In the genomic region with DNA sequence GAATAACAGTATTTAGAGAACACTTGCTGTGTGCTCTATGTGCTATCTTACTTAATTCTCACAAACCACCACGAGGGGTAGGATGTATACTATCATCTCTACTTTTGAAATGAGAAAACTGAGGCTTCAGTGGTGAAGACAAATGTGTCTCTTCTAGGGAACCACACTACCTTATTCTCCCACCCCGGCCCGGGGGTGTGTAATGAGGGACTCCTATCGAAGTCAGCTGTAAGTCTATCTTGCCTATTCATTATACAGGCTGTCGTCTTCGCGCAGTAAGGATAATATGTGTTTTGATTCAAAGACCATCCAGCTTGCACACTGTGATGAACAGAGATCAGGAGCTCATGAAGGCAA, we compare ENCODE assay signal across 8 cellular contexts. TPM values are rescaled to one million over a fixed set of nuclear protein-coding genes. Genes with fewer than 3 reads are reported as not detected.
DNase-seq lines count a peak whose midpoint lies in the region; ATAC-seq and TF ChIP-seq lines count a peak whose summit lies in the region.

No MANE protein-coding gene starts in this region.

- peaks cover 15% of the 10 kb centered on the region for H3K36me3 ChIP-seq in iPS-18a (ENCODE audit: control insufficient read depth, low read depth, low read length)

- no peak for DNase-seq in CD14-positive monocyte (ENCODE audit: low spot score)
- DNase-seq in activated CD8-positive, alpha-beta memory T cell treated with anti-CD3 and anti-CD28 coated beads, Interleukin-2, amount 50 U/mL, for 24 hours (ENCODE audit: extremely low read depth), result peak; percentile 39
- peak; percentile 33 for DNase-seq in stimulated activated CD8-positive, alpha-beta memory T cell treated with anti-CD3 and anti-CD28 coated beads, Interleukin-12 subunit alpha, Interleukin-12 subunit beta, amount 100 ng/mL, for 24 hours (ENCODE audit: extremely low read depth)
- no peak for DNase-seq in hippocampal formation (lab: John Stamatoyannopoulos, UW)
- DNase-seq in DMS153 (lab: John Stamatoyannopoulos, UW), result no peak

- peaks cover 12% of the 10 kb centered on the region for H3K27me3 ChIP-seq in iPS-18a (ENCODE audit: control insufficient read depth, insufficient read depth, low read length)

- TF ChIP-seq CTCF in CD14-positive monocyte (IDR thresholded peaks at IDR 0.05), result no peak

- peak overlapping the region; percentile 90 for H3K4me3 ChIP-seq in iPS-18a (ENCODE audit: low read length)

- H3K27ac ChIP-seq in iPS-18a (ENCODE audit: low read length), result no peak overlapping the region

- peaks cover 4 to 7% (median 5%) of the 10 kb centered on the region in 3 donors for H3K27me3 Mint-ChIP-seq in CD14-positive monocyte (ENCODE audit: low read depth in 3 of 3)

- peaks cover 30% of the 10 kb centered on the region for H3K4me1 Mint-ChIP-seq in CD14-positive monocyte

- peaks cover 3% of the 10 kb centered on the region for H3K4me1 ChIP-seq in iPS-18a (ENCODE audit: control insufficient read depth, low read depth, low read length)

- ATAC-seq in HG02870 (IDR thresholded peaks at IDR 0.05; ENCODE audit: unreplicated experiment) (peak; percentile 23), HG03045 (IDR thresholded peaks at IDR 0.05; ENCODE audit: unreplicated experiment) (no peak)

- H3K27ac Mint-ChIP-seq in CD14-positive monocyte, result peak overlapping the region in 6 of 7 donors; percentile 38 to 86 (median 68)

- H3K4me3 Mint-ChIP-seq in CD14-positive monocyte, result peak overlapping the region; percentile 93

- peak overlapping the region; percentile 92 for H3K9ac ChIP-seq in iPS-18a (ENCODE audit: low read length)

- peaks cover 19 to 29% of the 10 kb centered on the region in 2 donors for H3K36me3 Mint-ChIP-seq in CD14-positive monocyte

- intact Hi-C loops in CD14-positive monocyte (cut with micrococcal nuclease), result loop anchor here (2.0 to 10.0 kb wide), 6 partner anchors 27 to 1107 kb away; a partner anchor contains a TSS

- H3K9me3 ChIP-seq in iPS-18a (ENCODE audit: control insufficient read depth, low read depth, low read length), result no peaks in the 10 kb centered on the region

- H3K9me3 Mint-ChIP-seq in CD14-positive monocyte, result peaks cover 0 to 2% (median 0%) of the 10 kb centered on the region in 7 donors

RNA-seq across cellular contexts. Expression of a gene that starts 1.1 kb away (rescaled TPM):
- polyA plus RNA-seq in CD14-positive monocyte, result 1 to 10 TPM; 3.9 to 4.3 TPM

RNA-seq across cellular contexts. Expression of a gene that starts 1.3 kb away (rescaled TPM):
- 1 to 10 TPM; 1.1 to 1.2 TPM for polyA plus RNA-seq in CD14-positive monocyte

Comparison
In these comparisons a context has a peak if more than half of its experiments do, and no peak if none do; other contexts are left out.
1. DNase-seq: peak in activated CD8-positive, alpha-beta memory T cell treated with anti-CD3 and anti-CD28 coated beads, Interleukin-2, amount 50 U/mL, for 24 hours (single experiment) and stimulated activated CD8-positive, alpha-beta memory T cell treated with anti-CD3 and anti-CD28 coated beads, Interleukin-12 subunit alpha, Interleukin-12 subunit beta, amount 100 ng/mL, for 24 hours (single experiment); none in CD14-positive monocyte (single experiment), hippocampal formation (0 of 2) and DMS153 (single experiment).